Comparison of ENCODE assay signal across 31 cellular contexts in genomic region chr2:165081276-165081675, GRCh38.
"Had no signal": no experiment of that assay in that cellular context is flagged by ENCODE, and none has a peak within 500 bp of the region (broad histone marks: within the 10 kb centered on the region; RNA-seq: fewer than 3 reads in every experiment).

No MANE protein-coding gene starts in this region.

- H3K79me2 ChIP-seq: parathyroid adenoma had no signal

- H3K4me1 Mint-ChIP-seq: natural killer cell; nephron; stimulated activated memory B cell treated with anti-CD40 and anti-IgM and Interleukin-4, amounts not matched to agents 10 μg/mL and 1 μg/mL and 100 μg/mL, for 72 hours; stimulated activated naive CD8-positive, alpha-beta T cell treated with anti-CD3 and anti-CD28 coated beads, Interleukin-15, amount 100 ng/mL, for 72 hours had no signal

- H3K9me3 Mint-ChIP-seq: type B pancreatic cell had no signal

- H3K9me3 ChIP-seq: ovary, testis, transverse colon, upper lobe of right lung, uterus had no signal

- H3K36me3 Mint-ChIP-seq: stimulated activated memory B cell treated with anti-CD40 and anti-IgM and Interleukin-4, amounts not matched to agents 10 μg/mL and 1 μg/mL and 100 μg/mL, for 72 hours; type B pancreatic cell had no signal

- H3K27me3 Mint-ChIP-seq: progenitor cell of endocrine pancreas; stimulated activated memory B cell treated with anti-CD40 and anti-IgM and Interleukin-4, amounts not matched to agents 10 μg/mL and 1 μg/mL and 100 μg/mL, for 72 hours; stimulated activated naive CD8-positive, alpha-beta T cell treated with anti-CD3 and anti-CD28 coated beads, Interleukin-15, amount 100 ng/mL, for 72 hours; type B pancreatic cell had no signal

- H3K4me3 ChIP-seq: neural progenitor cell, ovary, psoas muscle, skin epidermis, smooth muscle cell, spleen, suprapubic skin, testis, tibial artery, transverse colon, upper lobe of right lung, uterus had no signal

- H2AFZ ChIP-seq: neural progenitor cell, parathyroid adenoma had no signal

- H3K27ac ChIP-seq: neural progenitor cell, ovary, parathyroid adenoma, psoas muscle, skin epidermis, spleen, suprapubic skin, testis, tibial artery, transverse colon, upper lobe of right lung, uterus had no signal

- H3K4me2 ChIP-seq: neural progenitor cell, smooth muscle cell had no signal

- DNase-seq: natural killer cell; occipital lobe; ovary; posterior cingulate gyrus; psoas muscle; right cardiac atrium; spleen; stimulated activated CD4-positive, alpha-beta T cell treated with anti-CD3 and anti-CD28 coated beads, Interleukin-12 subunit alpha, Interleukin-12 subunit beta, amount 100 ng/mL, for 4 hours; stimulated activated CD4-positive, alpha-beta T cell treated with anti-CD3 and anti-CD28 coated beads, Interleukin-1b, Interleukin-23, amount 100 ng/mL, for 48 hours; stimulated activated CD4-positive, alpha-beta T cell treated with anti-CD3 and anti-CD28 coated beads, Interleukin-4, amount 100 ng/mL, for 1 hour; stimulated activated CD4-positive, alpha-beta T cell treated with anti-CD3 and anti-CD28 coated beads, Interleukin-4, amount 100 ng/mL, for 4 hours; stimulated activated CD8-positive, alpha-beta memory T cell treated with anti-CD3 and anti-CD28 coated beads, Interleukin-4, amount 100 ng/mL, for 48 hours; stimulated activated naive CD4-positive, alpha-beta T cell; stimulated activated naive CD8-positive, alpha-beta T cell treated with anti-CD3 and anti-CD28 coated beads, Interleukin-15, amount 100 ng/mL, for 72 hours; stimulated activated naive CD8-positive, alpha-beta T cell treated with anti-CD3 and anti-CD28 coated beads, Interleukin-15, Interleukin-2, amounts not matched to agents 100 U/mL and 50 U/mL, for 24 hours; substantia nigra; testis; tibial artery; transverse colon; upper lobe of right lung; uterus had no signal

- H3K4me1 ChIP-seq: parathyroid adenoma, psoas muscle, spleen, suprapubic skin, testis, tibial artery, transverse colon, upper lobe of right lung, uterus had no signal

- H3K36me3 ChIP-seq: neural progenitor cell, ovary, spleen, suprapubic skin, tibial artery, transverse colon, upper lobe of right lung, uterus had no signal

- ATAC-seq: natural killer cell; psoas muscle; right cardiac atrium; sciatic nerve; stimulated activated memory B cell treated with anti-CD40 and anti-IgM and Interleukin-4, amounts not matched to agents 10 μg/mL and 1 μg/mL and 100 μg/mL, for 72 hours; stimulated activated naive CD8-positive, alpha-beta T cell treated with anti-CD3 and anti-CD28 coated beads, Interleukin-15, amount 100 ng/mL, for 72 hours; stimulated activated naive CD8-positive, alpha-beta T cell treated with anti-CD3 and anti-CD28 coated beads, Interleukin-15, Interleukin-2, amounts not matched to agents 100 U/mL and 50 U/mL, for 24 hours; upper lobe of right lung had no signal

- H3K9ac ChIP-seq: neural progenitor cell, parathyroid adenoma had no signal

- H3K27ac Mint-ChIP-seq: natural killer cell; nephron; neural progenitor cell; progenitor cell of endocrine pancreas; stimulated activated memory B cell treated with anti-CD40 and anti-IgM and Interleukin-4, amounts not matched to agents 10 μg/mL and 1 μg/mL and 100 μg/mL, for 72 hours; stimulated activated naive CD8-positive, alpha-beta T cell treated with anti-CD3 and anti-CD28 coated beads, Interleukin-15, amount 100 ng/mL, for 72 hours; type B pancreatic cell had no signal

- H3K27me3 ChIP-seq: neural progenitor cell, ovary, spleen, suprapubic skin, testis, tibial artery, transverse colon, upper lobe of right lung, uterus had no signal

- H3K4me3 Mint-ChIP-seq: natural killer cell; nephron; neural progenitor cell; stimulated activated memory B cell treated with anti-CD40 and anti-IgM and Interleukin-4, amounts not matched to agents 10 μg/mL and 1 μg/mL and 100 μg/mL, for 72 hours; stimulated activated naive CD8-positive, alpha-beta T cell treated with anti-CD3 and anti-CD28 coated beads, Interleukin-15, amount 100 ng/mL, for 72 hours; type B pancreatic cell had no signal
